ENCODE assay signal across 1 cellular context in the genomic region with DNA sequence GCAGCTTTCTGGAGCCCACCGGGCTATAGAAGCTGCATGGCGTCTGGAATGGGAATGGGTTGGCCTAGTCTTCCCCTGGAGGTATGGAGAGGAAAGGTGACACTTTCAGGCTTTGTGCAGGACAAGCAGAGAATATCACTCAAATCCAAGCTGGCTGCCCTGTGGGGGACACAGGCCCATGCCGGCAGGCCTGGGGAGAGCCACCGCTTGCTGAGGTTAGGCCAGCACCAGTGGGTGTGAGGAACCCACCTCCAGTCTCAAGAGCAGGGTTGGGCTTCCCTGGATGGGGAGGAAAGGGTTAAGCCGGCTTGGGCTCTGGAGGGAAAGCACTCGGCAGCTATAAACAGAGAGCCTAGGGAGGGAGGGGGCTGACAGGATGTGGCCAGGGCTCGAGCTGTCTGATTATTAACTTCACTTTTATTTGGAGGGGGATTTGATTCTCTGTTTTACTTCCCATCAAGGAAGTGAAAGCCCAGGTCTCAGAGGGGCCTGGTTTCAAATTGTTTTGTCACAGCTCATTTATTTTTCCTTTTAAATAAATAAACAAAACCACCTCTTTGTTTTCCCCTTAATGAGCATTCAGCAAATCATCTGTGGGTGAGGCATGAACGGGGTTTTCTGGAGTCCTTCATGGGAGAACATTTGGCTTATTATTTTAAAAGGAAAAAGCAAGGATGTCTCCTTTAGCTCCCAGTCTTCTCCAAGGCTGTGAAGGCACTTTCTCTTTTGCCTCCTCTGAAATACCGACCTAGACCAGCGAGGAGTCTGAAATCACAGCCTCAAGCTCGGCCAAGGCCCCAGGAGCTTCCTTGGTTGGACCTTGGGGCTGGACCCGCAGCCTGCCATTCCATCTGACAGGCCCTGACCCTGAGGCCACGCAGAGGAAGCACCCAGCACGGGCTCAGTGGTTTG.
A peak's percentile ranks its signal among the peaks of the same experiment; 100 is the strongest.
TF ChIP-seq lines count a peak whose summit lies in the region.

No MANE protein-coding gene starts in this region.

TF ChIP-seq in HepG2, 621 proteins besides CTCF, POLR2A, EP300 and RAD21 (continued from another document and continues in another):
- TF ChIP-seq, protein P1, sequence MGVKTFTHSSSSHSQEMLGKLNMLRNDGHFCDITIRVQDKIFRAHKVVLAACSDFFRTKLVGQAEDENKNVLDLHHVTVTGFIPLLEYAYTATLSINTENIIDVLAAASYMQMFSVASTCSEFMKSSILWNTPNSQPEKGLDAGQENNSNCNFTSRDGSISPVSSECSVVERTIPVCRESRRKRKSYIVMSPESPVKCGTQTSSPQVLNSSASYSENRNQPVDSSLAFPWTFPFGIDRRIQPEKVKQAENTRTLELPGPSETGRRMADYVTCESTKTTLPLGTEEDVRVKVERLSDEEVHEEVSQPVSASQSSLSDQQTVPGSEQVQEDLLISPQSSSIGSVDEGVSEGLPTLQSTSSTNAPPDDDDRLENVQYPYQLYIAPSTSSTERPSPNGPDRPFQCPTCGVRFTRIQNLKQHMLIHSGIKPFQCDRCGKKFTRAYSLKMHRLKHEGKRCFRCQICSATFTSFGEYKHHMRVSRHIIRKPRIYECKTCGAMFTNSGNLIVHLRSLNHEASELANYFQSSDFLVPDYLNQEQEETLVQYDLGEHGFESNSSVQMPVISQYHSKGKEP (CRISPR knock-in tag; IDR thresholded peaks at IDR 0.05), result no peak
- TF ChIP-seq KDM4B (CRISPR knock-in tag; IDR thresholded peaks at IDR 0.05) (no peak), CREM (IDR thresholded peaks at IDR 0.05) (no peak), CREM (CRISPR knock-in tag; IDR thresholded peaks at IDR 0.05) (no peak), SP1 (IDR thresholded peaks at IDR 0.05) (no peak), SP1 (CRISPR knock-in tag; IDR thresholded peaks at IDR 0.05) (no peak), SMARCC2 (IDR thresholded peaks at IDR 0.05) (no peak), KAT8 (CRISPR knock-in tag; IDR thresholded peaks at IDR 0.05) (no peak), AGO1 (IDR thresholded peaks at IDR 0.05; ENCODE audit: low read depth, low read length, poor library complexity, severe bottlenecking) (no peak), SP4 (CRISPR knock-in tag; IDR thresholded peaks at IDR 0.05) (no peak), KAT7 (CRISPR knock-in tag; IDR thresholded peaks at IDR 0.05; ENCODE audit: borderline replicate concordance) (peak; percentile 49; the same call in 1 of the 2 replicates), HOXA7 (CRISPR knock-in tag; IDR thresholded peaks at IDR 0.05) (no peak), ZBTB8A (CRISPR knock-in tag; IDR thresholded peaks at IDR 0.05; ENCODE audit: borderline replicate concordance, low read depth) (no peak), RORA (CRISPR knock-in tag; IDR thresholded peaks at IDR 0.05) (no peak), DR1 (CRISPR knock-in tag; IDR thresholded peaks at IDR 0.05) (no peak), CBFB (CRISPR knock-in tag; IDR thresholded peaks at IDR 0.05) (peak; percentile 43; the same call in 1 of the 2 replicates), ELF4 (CRISPR knock-in tag; IDR thresholded peaks at IDR 0.05; ENCODE audit: borderline replicate concordance) (no peak), GATAD1 (CRISPR knock-in tag; IDR thresholded peaks at IDR 0.05) (no peak), NR2C2 (CRISPR knock-in tag; IDR thresholded peaks at IDR 0.05; ENCODE audit: borderline replicate concordance) (no peak), ISX (CRISPR knock-in tag; conservative IDR thresholded peaks at IDR 0.05) (no peak), RCOR2 (CRISPR knock-in tag; IDR thresholded peaks at IDR 0.05) (no peak), HOXA3 (CRISPR knock-in tag; IDR thresholded peaks at IDR 0.05) (0 out of 2 replicates have a peak, but pooled peaks have one; percentile 39), ZNF256 (CRISPR knock-in tag; conservative IDR thresholded peaks at IDR 0.05) (no peak), ZNF232 (CRISPR knock-in tag; IDR thresholded peaks at IDR 0.05; ENCODE audit: borderline replicate concordance) (no peak), MZF1 (CRISPR knock-in tag; IDR thresholded peaks at IDR 0.05; ENCODE audit: borderline replicate concordance) (no peak), ZNF326 (CRISPR knock-in tag; IDR thresholded peaks at IDR 0.05; ENCODE audit: borderline replicate concordance) (no peak), ZNF468 (CRISPR knock-in tag; IDR thresholded peaks at IDR 0.05) (no peak), ETV5 (CRISPR knock-in tag; IDR thresholded peaks at IDR 0.05; ENCODE audit: borderline replicate concordance) (peak; percentile 81), SRSF4 (IDR thresholded peaks at IDR 0.05; ENCODE audit: low read depth, low read length, poor library complexity, severe bottlenecking) (no peak), XRCC5 (optimal IDR thresholded peaks at IDR 0.05; ENCODE audit: low read length) (peak; percentile 54), ZNF660 (CRISPR knock-in tag; IDR thresholded peaks at IDR 0.05; ENCODE audit: borderline replicate concordance, low read depth) (no peak), ZNF772 (CRISPR knock-in tag; IDR thresholded peaks at IDR 0.05) (0 out of 2 replicates have a peak, but pooled peaks have one; percentile 27), ADNP (CRISPR knock-in tag; IDR thresholded peaks at IDR 0.05) (peak; percentile 51; the same call in 1 of the 2 replicates), ZNF335 (CRISPR knock-in tag; IDR thresholded peaks at IDR 0.05) (0 out of 2 replicates have a peak, but pooled peaks have one; percentile 47), ZNF383 (CRISPR knock-in tag; IDR thresholded peaks at IDR 0.05; ENCODE audit: borderline replicate concordance) (no peak)
- TF ChIP-seq, protein P2, sequence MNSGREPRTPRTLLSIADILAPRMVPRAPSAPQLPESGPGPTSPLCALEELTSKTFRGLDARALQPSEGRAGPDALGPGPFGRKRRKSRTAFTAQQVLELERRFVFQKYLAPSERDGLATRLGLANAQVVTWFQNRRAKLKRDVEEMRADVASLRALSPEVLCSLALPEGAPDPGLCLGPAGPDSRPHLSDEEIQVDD (CRISPR knock-in tag; IDR thresholded peaks at IDR 0.05; ENCODE audit: borderline replicate concordance), result no peak
- TF ChIP-seq, protein P3, sequence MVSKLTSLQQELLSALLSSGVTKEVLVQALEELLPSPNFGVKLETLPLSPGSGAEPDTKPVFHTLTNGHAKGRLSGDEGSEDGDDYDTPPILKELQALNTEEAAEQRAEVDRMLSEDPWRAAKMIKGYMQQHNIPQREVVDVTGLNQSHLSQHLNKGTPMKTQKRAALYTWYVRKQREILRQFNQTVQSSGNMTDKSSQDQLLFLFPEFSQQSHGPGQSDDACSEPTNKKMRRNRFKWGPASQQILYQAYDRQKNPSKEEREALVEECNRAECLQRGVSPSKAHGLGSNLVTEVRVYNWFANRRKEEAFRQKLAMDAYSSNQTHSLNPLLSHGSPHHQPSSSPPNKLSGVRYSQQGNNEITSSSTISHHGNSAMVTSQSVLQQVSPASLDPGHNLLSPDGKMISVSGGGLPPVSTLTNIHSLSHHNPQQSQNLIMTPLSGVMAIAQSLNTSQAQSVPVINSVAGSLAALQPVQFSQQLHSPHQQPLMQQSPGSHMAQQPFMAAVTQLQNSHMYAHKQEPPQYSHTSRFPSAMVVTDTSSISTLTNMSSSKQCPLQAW (CRISPR knock-in tag; IDR thresholded peaks at IDR 0.05), result peak; percentile 72; the same call in 1 of the 2 replicates
- TF ChIP-seq, protein P4, sequence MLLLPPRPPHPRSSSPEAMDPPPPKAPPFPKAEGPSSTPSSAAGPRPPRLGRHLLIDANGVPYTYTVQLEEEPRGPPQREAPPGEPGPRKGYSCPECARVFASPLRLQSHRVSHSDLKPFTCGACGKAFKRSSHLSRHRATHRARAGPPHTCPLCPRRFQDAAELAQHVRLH (CRISPR knock-in tag; IDR thresholded peaks at IDR 0.05; ENCODE audit: borderline replicate concordance, low read depth), result 0 out of 2 replicates have a peak, but pooled peaks have one; percentile 39
- TF ChIP-seq, protein P5, sequence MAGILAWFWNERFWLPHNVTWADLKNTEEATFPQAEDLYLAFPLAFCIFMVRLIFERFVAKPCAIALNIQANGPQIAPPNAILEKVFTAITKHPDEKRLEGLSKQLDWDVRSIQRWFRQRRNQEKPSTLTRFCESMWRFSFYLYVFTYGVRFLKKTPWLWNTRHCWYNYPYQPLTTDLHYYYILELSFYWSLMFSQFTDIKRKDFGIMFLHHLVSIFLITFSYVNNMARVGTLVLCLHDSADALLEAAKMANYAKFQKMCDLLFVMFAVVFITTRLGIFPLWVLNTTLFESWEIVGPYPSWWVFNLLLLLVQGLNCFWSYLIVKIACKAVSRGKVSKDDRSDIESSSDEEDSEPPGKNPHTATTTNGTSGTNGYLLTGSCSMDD (CRISPR knock-in tag; IDR thresholded peaks at IDR 0.05), result no peak
- TF ChIP-seq, protein P6, sequence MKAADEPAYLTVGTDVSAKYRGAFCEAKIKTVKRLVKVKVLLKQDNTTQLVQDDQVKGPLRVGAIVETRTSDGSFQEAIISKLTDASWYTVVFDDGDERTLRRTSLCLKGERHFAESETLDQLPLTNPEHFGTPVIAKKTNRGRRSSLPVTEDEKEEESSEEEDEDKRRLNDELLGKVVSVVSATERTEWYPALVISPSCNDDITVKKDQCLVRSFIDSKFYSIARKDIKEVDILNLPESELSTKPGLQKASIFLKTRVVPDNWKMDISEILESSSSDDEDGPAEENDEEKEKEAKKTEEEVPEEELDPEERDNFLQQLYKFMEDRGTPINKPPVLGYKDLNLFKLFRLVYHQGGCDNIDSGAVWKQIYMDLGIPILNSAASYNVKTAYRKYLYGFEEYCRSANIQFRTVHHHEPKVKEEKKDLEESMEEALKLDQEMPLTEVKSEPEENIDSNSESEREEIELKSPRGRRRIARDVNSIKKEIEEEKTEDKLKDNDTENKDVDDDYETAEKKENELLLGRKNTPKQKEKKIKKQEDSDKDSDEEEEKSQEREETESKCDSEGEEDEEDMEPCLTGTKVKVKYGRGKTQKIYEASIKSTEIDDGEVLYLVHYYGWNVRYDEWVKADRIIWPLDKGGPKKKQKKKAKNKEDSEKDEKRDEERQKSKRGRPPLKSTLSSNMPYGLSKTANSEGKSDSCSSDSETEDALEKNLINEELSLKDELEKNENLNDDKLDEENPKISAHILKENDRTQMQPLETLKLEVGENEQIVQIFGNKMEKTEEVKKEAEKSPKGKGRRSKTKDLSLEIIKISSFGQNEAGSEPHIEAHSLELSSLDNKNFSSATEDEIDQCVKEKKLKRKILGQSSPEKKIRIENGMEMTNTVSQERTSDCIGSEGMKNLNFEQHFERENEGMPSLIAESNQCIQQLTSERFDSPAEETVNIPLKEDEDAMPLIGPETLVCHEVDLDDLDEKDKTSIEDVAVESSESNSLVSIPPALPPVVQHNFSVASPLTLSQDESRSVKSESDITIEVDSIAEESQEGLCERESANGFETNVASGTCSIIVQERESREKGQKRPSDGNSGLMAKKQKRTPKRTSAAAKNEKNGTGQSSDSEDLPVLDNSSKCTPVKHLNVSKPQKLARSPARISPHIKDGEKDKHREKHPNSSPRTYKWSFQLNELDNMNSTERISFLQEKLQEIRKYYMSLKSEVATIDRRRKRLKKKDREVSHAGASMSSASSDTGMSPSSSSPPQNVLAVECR (CRISPR knock-in tag; IDR thresholded peaks at IDR 0.05; ENCODE audit: borderline replicate concordance), result peak; percentile 58; the same call in 1 of the 2 replicates
- TF ChIP-seq, protein P7, sequence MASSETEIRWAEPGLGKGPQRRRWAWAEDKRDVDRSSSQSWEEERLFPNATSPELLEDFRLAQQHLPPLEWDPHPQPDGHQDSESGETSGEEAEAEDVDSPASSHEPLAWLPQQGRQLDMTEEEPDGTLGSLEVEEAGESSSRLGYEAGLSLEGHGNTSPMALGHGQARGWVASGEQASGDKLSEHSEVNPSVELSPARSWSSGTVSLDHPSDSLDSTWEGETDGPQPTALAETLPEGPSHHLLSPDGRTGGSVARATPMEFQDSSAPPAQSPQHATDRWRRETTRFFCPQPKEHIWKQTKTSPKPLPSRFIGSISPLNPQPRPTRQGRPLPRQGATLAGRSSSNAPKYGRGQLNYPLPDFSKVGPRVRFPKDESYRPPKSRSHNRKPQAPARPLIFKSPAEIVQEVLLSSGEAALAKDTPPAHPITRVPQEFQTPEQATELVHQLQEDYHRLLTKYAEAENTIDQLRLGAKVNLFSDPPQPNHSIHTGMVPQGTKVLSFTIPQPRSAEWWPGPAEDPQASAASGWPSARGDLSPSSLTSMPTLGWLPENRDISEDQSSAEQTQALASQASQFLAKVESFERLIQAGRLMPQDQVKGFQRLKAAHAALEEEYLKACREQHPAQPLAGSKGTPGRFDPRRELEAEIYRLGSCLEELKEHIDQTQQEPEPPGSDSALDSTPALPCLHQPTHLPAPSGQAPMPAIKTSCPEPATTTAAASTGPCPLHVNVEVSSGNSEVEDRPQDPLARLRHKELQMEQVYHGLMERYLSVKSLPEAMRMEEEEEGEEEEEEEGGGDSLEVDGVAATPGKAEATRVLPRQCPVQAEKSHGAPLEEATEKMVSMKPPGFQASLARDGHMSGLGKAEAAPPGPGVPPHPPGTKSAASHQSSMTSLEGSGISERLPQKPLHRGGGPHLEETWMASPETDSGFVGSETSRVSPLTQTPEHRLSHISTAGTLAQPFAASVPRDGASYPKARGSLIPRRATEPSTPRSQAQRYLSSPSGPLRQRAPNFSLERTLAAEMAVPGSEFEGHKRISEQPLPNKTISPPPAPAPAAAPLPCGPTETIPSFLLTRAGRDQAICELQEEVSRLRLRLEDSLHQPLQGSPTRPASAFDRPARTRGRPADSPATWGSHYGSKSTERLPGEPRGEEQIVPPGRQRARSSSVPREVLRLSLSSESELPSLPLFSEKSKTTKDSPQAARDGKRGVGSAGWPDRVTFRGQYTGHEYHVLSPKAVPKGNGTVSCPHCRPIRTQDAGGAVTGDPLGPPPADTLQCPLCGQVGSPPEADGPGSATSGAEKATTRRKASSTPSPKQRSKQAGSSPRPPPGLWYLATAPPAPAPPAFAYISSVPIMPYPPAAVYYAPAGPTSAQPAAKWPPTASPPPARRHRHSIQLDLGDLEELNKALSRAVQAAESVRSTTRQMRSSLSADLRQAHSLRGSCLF (CRISPR knock-in tag; IDR thresholded peaks at IDR 0.05; ENCODE audit: borderline replicate concordance), result no peak
- TF ChIP-seq, protein P8, sequence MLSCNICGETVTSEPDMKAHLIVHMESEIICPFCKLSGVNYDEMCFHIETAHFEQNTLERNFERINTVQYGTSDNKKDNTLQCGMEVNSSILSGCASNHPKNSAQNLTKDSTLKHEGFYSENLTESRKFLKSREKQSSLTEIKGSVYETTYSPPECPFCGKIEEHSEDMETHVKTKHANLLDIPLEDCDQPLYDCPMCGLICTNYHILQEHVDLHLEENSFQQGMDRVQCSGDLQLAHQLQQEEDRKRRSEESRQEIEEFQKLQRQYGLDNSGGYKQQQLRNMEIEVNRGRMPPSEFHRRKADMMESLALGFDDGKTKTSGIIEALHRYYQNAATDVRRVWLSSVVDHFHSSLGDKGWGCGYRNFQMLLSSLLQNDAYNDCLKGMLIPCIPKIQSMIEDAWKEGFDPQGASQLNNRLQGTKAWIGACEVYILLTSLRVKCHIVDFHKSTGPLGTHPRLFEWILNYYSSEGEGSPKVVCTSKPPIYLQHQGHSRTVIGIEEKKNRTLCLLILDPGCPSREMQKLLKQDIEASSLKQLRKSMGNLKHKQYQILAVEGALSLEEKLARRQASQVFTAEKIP (CRISPR knock-in tag; IDR thresholded peaks at IDR 0.05; ENCODE audit: borderline replicate concordance), result no peak
- TF ChIP-seq, protein P9, sequence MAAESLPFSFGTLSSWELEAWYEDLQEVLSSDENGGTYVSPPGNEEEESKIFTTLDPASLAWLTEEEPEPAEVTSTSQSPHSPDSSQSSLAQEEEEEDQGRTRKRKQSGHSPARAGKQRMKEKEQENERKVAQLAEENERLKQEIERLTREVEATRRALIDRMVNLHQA (CRISPR knock-in tag; IDR thresholded peaks at IDR 0.05), result no peak
